ENCODE assay signal across 12 cellular contexts in genomic region chr9:18658764-18659705, GRCh38.
DNase-seq lines count a peak whose midpoint lies in the region; ATAC-seq, FAIRE-seq and TF ChIP-seq lines count a peak whose summit lies in the region.
"Had no signal": no experiment of that assay in that cellular context is flagged by ENCODE, and none has a peak within 500 bp of the region (broad histone marks: within the 10 kb centered on the region; RNA-seq: fewer than 3 reads in every experiment).

No MANE protein-coding gene starts in this region.

- 71 to 72% methylated on average over 5 of the region's 5 CpGs for WGBS in body of pancreas, 2 donors

- no peak for TF ChIP-seq CTCF in endothelial cell of umbilical vein (IDR thresholded peaks at IDR 0.05; ENCODE audit: extremely low read depth in 1 of 2, insufficient read depth in 1 of 2, low read depth in 1 of 2, low read length in 2 of 2)
- no peak for TF ChIP-seq CTCF in body of pancreas (IDR thresholded peaks at IDR 0.05)

- no peaks in the 10 kb centered on the region for H3K36me3 ChIP-seq in endothelial cell of umbilical vein (ENCODE audit: control insufficient read depth in 2 of 2, extremely low read depth in 1 of 2, insufficient read depth in 2 of 2, low read length in 2 of 2)
- H3K36me3 ChIP-seq in body of pancreas (replicated peaks in 1 of 2; ENCODE audit: insufficient read depth in 1 of 2, low read depth in 2 of 2) = no peaks in the 10 kb centered on the region

- H4K20me1 ChIP-seq in endothelial cell of umbilical vein (replicated peaks; ENCODE audit: control insufficient read depth, extremely low read depth, insufficient read depth, low read length) = no peaks in the 10 kb centered on the region

- H3K27ac ChIP-seq in endothelial cell of umbilical vein (ENCODE audit: insufficient read depth, low read depth, low read length) = peak overlapping the region; percentile 57
- no peak overlapping the region for H3K27ac ChIP-seq in body of pancreas
- H3K27ac ChIP-seq: dorsolateral prefrontal cortex had no signal

- H3K27me3 ChIP-seq in endothelial cell of umbilical vein (ENCODE audit: control insufficient read depth in 2 of 2, insufficient read depth in 2 of 2, low read length in 2 of 2) (no peaks in the 10 kb centered on the region), body of pancreas (no peaks in the 10 kb centered on the region)
- H3K27me3 ChIP-seq: dorsolateral prefrontal cortex had no signal

- CTCF ChIA-PET in endothelial cell of umbilical vein (lab: Charles Lee) = interaction anchor here (0.9 to 1.4 kb wide), 4 partner anchors 10 to 404 kb away, joined by 3 to 5 read pairs (median 4); no protein-coding TSS in a partner anchor

- dilution Hi-C loops in endothelial cell of umbilical vein (cut with MboI; ENCODE audit: extremely low pct_ligation_motif_present, low sequenced_read_pairs) = no loop called here

- BruUV-seq in endothelial cell of umbilical vein (replicated peaks; lab: Mats Ljungman, UMichigan) = no TSS peak

- no peak for ATAC-seq in body of pancreas
- no peak for ATAC-seq in GM21515 (IDR thresholded peaks at IDR 0.05; ENCODE audit: unreplicated experiment)
- ATAC-seq: stimulated activated naive CD8-positive, alpha-beta T cell treated with anti-CD3 and anti-CD28 coated beads, Interleukin-15, amount 100 ng/mL, for 72 hours had no signal

- H3K4me3 ChIP-seq in endothelial cell of umbilical vein (replicated peaks in 1 of 3; ENCODE audit: insufficient read depth in 1 of 3, low read depth in 1 of 3, low read length in 3 of 3) = no peak overlapping the region
- H3K4me3 ChIP-seq in body of pancreas = no peak overlapping the region
- H3K4me3 ChIP-seq: dorsolateral prefrontal cortex had no signal

- H3K4me1 ChIP-seq in endothelial cell of umbilical vein (ENCODE audit: control insufficient read depth, extremely low read depth, insufficient read depth, low read length) (peaks cover 12% of the 10 kb centered on the region), body of pancreas (no peaks in the 10 kb centered on the region)

- no peaks in the 10 kb centered on the region for H3K9me1 ChIP-seq in endothelial cell of umbilical vein (replicated peaks; ENCODE audit: control insufficient read depth, extremely low read depth, insufficient read depth, low read length)

- H3K4me2 ChIP-seq in endothelial cell of umbilical vein (ENCODE audit: insufficient read depth, low read length) = peak overlapping the region; percentile 52

- no peaks in the 10 kb centered on the region for H3K79me2 ChIP-seq in endothelial cell of umbilical vein (ENCODE audit: control insufficient read depth, insufficient read depth, low read length)

- peak; percentile 82 for DNase-seq in EL
- DNase-seq in RCC 7860 (ENCODE audit: low spot score) = peak; percentile 30
- DNase-seq in endothelial cell of umbilical vein (ENCODE audit: low read depth, low spot score) = peak; percentile 71
- peak; percentile 27 for DNase-seq in non-pigmented ciliary epithelial cell (ENCODE audit: low read depth)
- no peak for DNase-seq in iPS-NIHi7 (ENCODE audit: extremely low spot score)
- no peak for DNase-seq in hippocampal formation (lab: John Stamatoyannopoulos, UW)
- DNase-seq in body of pancreas = no peak
- DNase-seq: activated CD4-positive, CD25-positive, alpha-beta regulatory T cell treated with anti-CD3 and anti-CD28 coated beads, Interleukin-2, amount 50 U/mL, for 72 hours; activated naive CD8-positive, alpha-beta T cell treated with anti-CD3 and anti-CD28 coated beads for 36 hours; dorsolateral prefrontal cortex; stimulated activated naive CD8-positive, alpha-beta T cell treated with anti-CD3 and anti-CD28 coated beads, Interleukin-15, amount 100 ng/mL, for 72 hours had no signal

- no peak overlapping the region for H2AFZ ChIP-seq in endothelial cell of umbilical vein (ENCODE audit: low read depth, low read length)

- H3K9ac ChIP-seq in endothelial cell of umbilical vein (replicated peaks; ENCODE audit: extremely low read depth, insufficient read depth, low read length) = peak overlapping the region; percentile 47

- H3K9me3 ChIP-seq in endothelial cell of umbilical vein (replicated peaks; ENCODE audit: control insufficient read depth, insufficient read depth, low read length) (no peaks in the 10 kb centered on the region), body of pancreas (no peaks in the 10 kb centered on the region)

- FAIRE-seq in RCC 7860 (lab: Jason Lieb, UNC) (peak; percentile 58), endothelial cell of umbilical vein (lab: Jason Lieb, UNC) (peak; percentile 35)

- intact Hi-C loops in endothelial cell of umbilical vein (cut with micrococcal nuclease) = loop anchor here (1.0 to 2.0 kb wide), 3 partner anchors 26 to 266 kb away; no protein-coding TSS in a partner anchor
- intact Hi-C loops in body of pancreas (cut with DNase I) = no loop called here

- TF ChIP-seq POLR2A in endothelial cell of umbilical vein (IDR thresholded peaks at IDR 0.05; ENCODE audit: low read depth, low read length) = no peak
- no peak for TF ChIP-seq POLR2A in body of pancreas (IDR thresholded peaks at IDR 0.05)

- POLR2A ChIA-PET in endothelial cell of umbilical vein (lab: Charles Lee) = interaction anchor here (1.0 kb wide), 1 partner anchor 26 kb away, joined by 4 read pairs; no protein-coding TSS in a partner anchor

TF ChIP-seq in endothelial cell of umbilical vein, 7 proteins besides CTCF, POLR2A, EP300 and RAD21:
- no peak for TF ChIP-seq FOS (IDR thresholded peaks at IDR 0.05; ENCODE audit: borderline replicate concordance, insufficient read depth, low read length)
- no peak for TF ChIP-seq EZH2 (IDR thresholded peaks at IDR 0.05; ENCODE audit: borderline replicate concordance, low read depth, low read length, severe bottlenecking)
- peak; percentile 74 for TF ChIP-seq GATA2 (IDR thresholded peaks at IDR 0.05; ENCODE audit: insufficient read depth, insufficient read length, low read depth, low read length)
- TF ChIP-seq POLR2AphosphoS5 (IDR thresholded peaks at IDR 0.05; ENCODE audit: insufficient read depth, low read depth, low read length) = no peak
- TF ChIP-seq JUN (IDR thresholded peaks at IDR 0.05; ENCODE audit: borderline replicate concordance, insufficient read depth, insufficient read length, low read depth) = peak; percentile 48
- TF ChIP-seq, protein P1, sequence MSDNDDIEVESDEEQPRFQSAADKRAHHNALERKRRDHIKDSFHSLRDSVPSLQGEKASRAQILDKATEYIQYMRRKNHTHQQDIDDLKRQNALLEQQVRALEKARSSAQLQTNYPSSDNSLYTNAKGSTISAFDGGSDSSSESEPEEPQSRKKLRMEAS (IDR thresholded peaks at IDR 0.05; ENCODE audit: insufficient read depth, insufficient read length) = no peak
- no peak for TF ChIP-seq MYC (IDR thresholded peaks at IDR 0.05; ENCODE audit: low read depth, low read length)
TF ChIP-seq in endothelial cell of umbilical vein: peak in this region for 2.

Comparison
In these comparisons a context has a peak if more than half of its experiments do, and no peak if none do; other contexts are left out.
1. DNase-seq: peak in EL (single experiment), RCC 7860 (single experiment), endothelial cell of umbilical vein (single experiment) and non-pigmented ciliary epithelial cell (single experiment); none in iPS-NIHi7 (single experiment), hippocampal formation (0 of 2) and body of pancreas (0 of 4).